ENCODE assay signal across 17 cellular contexts in genomic region chr2:37167636-37168182, GRCh38. TPM values are rescaled to one million over a fixed set of nuclear protein-coding genes. Genes with fewer than 3 reads are reported as not detected.
A peak's percentile ranks its signal among the peaks of the same experiment; 100 is the strongest.
DNase-seq lines count a peak whose midpoint lies in the region; ATAC-seq, FAIRE-seq and TF ChIP-seq lines count a peak whose summit lies in the region.
"Had no signal": no experiment of that assay in that cellular context is flagged by ENCODE, and none has a peak within 500 bp of the region (broad histone marks: within the 10 kb centered on the region; RNA-seq: fewer than 3 reads in every experiment).

No MANE protein-coding gene starts in this region.

- H2BK5ac ChIP-seq in IMR-90 (ENCODE audit: low read depth, low read length, poor library complexity, severe bottlenecking), result no peak overlapping the region

- H3K4me3 ChIP-seq in IMR-90 (ENCODE audit: insufficient read depth, low read depth, low read length) (no peak overlapping the region), choroid plexus epithelial cell (ENCODE audit: low read depth, low read length) (no peak overlapping the region)
- H3K4me3 ChIP-seq: GM12878, lung had no signal

- peak overlapping the region; percentile 28 for H2AFZ ChIP-seq in IMR-90 (replicated peaks; ENCODE audit: low read length, poor library complexity)

- POLR2A ChIA-PET in IMR-90 (lab: Charles Lee; ENCODE audit: unreplicated experiment), result no interaction called here

- CTCF ChIA-PET in IMR-90 (lab: Yijun Ruan, JAX), result interaction anchor here (0.6 to 1.4 kb wide), 2 partner anchors 8 to 710 kb away, joined by 3 to 7 read pairs; no protein-coding TSS in a partner anchor

- no peak overlapping the region for H4K5ac ChIP-seq in IMR-90 (ENCODE audit: low read depth, low read length)

- no peak overlapping the region for H3K27ac ChIP-seq in IMR-90 (ENCODE audit: insufficient read depth, low read length)

- H3K23ac ChIP-seq in IMR-90 (ENCODE audit: low read depth, low read length), result no peak overlapping the region

- no peak for TF ChIP-seq POLR2A in IMR-90 (IDR thresholded peaks at IDR 0.05; ENCODE audit: low read depth, low read length)

- H3K18ac ChIP-seq in IMR-90 (ENCODE audit: low read depth, low read length), result no peak overlapping the region

- WGBS in IMR-90 (ENCODE audit: extremely low coverage in 2 of 2, insufficient read length in 1 of 2), 2 experiments, result no CpG with 5 or more reads among the region's 3 CpGs

- TF ChIP-seq RAD21 in IMR-90 (IDR thresholded peaks at IDR 0.05; ENCODE audit: low read length), result no peak

- 0 out of 2 replicates have a peak, but pooled peaks cover 1% of the 10 kb centered on the region for H3K9me3 ChIP-seq in IMR-90 (ENCODE audit: control insufficient read depth, insufficient read depth, low read length)

- H2AK5ac ChIP-seq in IMR-90 (ENCODE audit: low read depth, low read length), result no peak overlapping the region

- no peak overlapping the region for H4K91ac ChIP-seq in IMR-90 (ENCODE audit: insufficient read depth, low read depth, low read length)

- no peak overlapping the region for H3K4me2 ChIP-seq in IMR-90 (ENCODE audit: low read depth, low read length)

- no peak overlapping the region for H2BK120ac ChIP-seq in IMR-90 (ENCODE audit: low read depth, low read length)

- no peak overlapping the region for H2AK9ac ChIP-seq in IMR-90 (replicated peaks; ENCODE audit: low read depth, low read length, poor library complexity)

- dilution Hi-C loops in IMR-90 (cut with HindIII; ENCODE audit: low sequenced_read_pairs, unreplicated experiment), result no loop called here

- H2BK15ac ChIP-seq in IMR-90 (ENCODE audit: low read depth, low read length), result no peak overlapping the region

- H3K9ac ChIP-seq in IMR-90 (ENCODE audit: low read depth, low read length), result no peak overlapping the region

- DNase-seq in IMR-90, result no peak
- peak; percentile 62 for DNase-seq in choroid plexus epithelial cell (ENCODE audit: low read depth)
- peak; percentile 66 for DNase-seq in kidney tubule cell (ENCODE audit: low spot score)
- no peak for DNase-seq in C1 segment of cervical spinal cord (lab: John Stamatoyannopoulos, UW)
- no peak for DNase-seq in stimulated activated CD4-positive, alpha-beta T cell treated with anti-CD3 and anti-CD28 coated beads, Interleukin-4, amount 100 ng/mL, for 1 hour
- DNase-seq in NCI-H1417 (lab: John Stamatoyannopoulos, UW), result no peak
- DNase-seq in NCI-H345 treated with DMSO at 0.1 percent for 48 hours (lab: John Stamatoyannopoulos, UW; ENCODE audit: unreplicated experiment), result no peak
- DNase-seq: effector memory CD4-positive, alpha-beta T cell; NCI-H2029 treated with DMSO at 0.1 percent for 48 hours had no signal

- H4K8ac ChIP-seq in IMR-90 (ENCODE audit: low read depth in 2 of 2, low read length in 2 of 2), result no peak overlapping the region; a peak in 1 of 4 replicates

- no peaks in the 10 kb centered on the region for H3K79me1 ChIP-seq in IMR-90 (ENCODE audit: low read depth in 1 of 2, low read length in 2 of 2)

- TF ChIP-seq CTCF in IMR-90 (conservative IDR thresholded peaks at IDR 0.05; ENCODE audit: low read depth, low read length) (no peak), choroid plexus epithelial cell (conservative IDR thresholded peaks at IDR 0.05; ENCODE audit: low read depth, low read length) (no peak)

- ATAC-seq in IMR-90 (ENCODE audit: low read depth), result peak; percentile 36; the same call in 1 of the 2 replicates

- intact Hi-C loops in IMR-90 (cut with micrococcal nuclease), result loop anchor here (1.0 to 10.0 kb wide), 4 partner anchors 64 to 727 kb away; partner anchors contain the start of genes CEBPZ, NDUFAF7 and PRKD3

- peak; percentile 29 for FAIRE-seq in A204.1 (lab: Jason Lieb, UNC)

- H4K20me1 ChIP-seq in IMR-90 (ENCODE audit: insufficient read depth, low read length), result no peaks in the 10 kb centered on the region

- H3K56ac ChIP-seq in IMR-90 (ENCODE audit: extremely low read depth, insufficient read depth, low read length), result no peak overlapping the region

- no peaks in the 10 kb centered on the region for H3K9me1 ChIP-seq in IMR-90 (ENCODE audit: insufficient read depth, low read length)

- H2BK20ac ChIP-seq in IMR-90 (ENCODE audit: low read depth, low read length), result no peak overlapping the region

- no peaks in the 10 kb centered on the region for H3K27me3 ChIP-seq in IMR-90 (ENCODE audit: control insufficient read depth, insufficient read depth, low read length)

- no peak overlapping the region for H3K4ac ChIP-seq in IMR-90 (ENCODE audit: low read depth, low read length)

- in situ Hi-C loops in IMR-90 (cut with MboI; ENCODE audit: low sequenced_read_pairs), result loop anchor here (25.0 kb wide), 1 partner anchor 720 kb away; no protein-coding TSS in a partner anchor

- no TSS peak for BruUV-seq in IMR-90 (replicated peaks; lab: Mats Ljungman, UMichigan)

- 0 out of 2 replicates have a peak, but pooled peaks cover 2% of the 10 kb centered on the region for H3K4me1 ChIP-seq in IMR-90 (ENCODE audit: control insufficient read depth, insufficient read depth, low read length)

- H3K36me3 ChIP-seq in IMR-90 (ENCODE audit: control insufficient read depth, insufficient read depth, low read length), result no peaks in the 10 kb centered on the region

- no peak overlapping the region for H3K14ac ChIP-seq in IMR-90 (replicated peaks; ENCODE audit: low read depth, low read length)

TF ChIP-seq in IMR-90, 13 proteins besides CTCF, POLR2A, EP300 and RAD21:
- TF ChIP-seq NFE2L2 (IDR thresholded peaks at IDR 0.05; ENCODE audit: low read depth, low read length) (no peak), RCOR1 (IDR thresholded peaks at IDR 0.05; ENCODE audit: insufficient replicate concordance, low read length) (no peak), MAZ (IDR thresholded peaks at IDR 0.05; ENCODE audit: borderline replicate concordance, low read depth, low read length) (no peak), CHD1 (IDR thresholded peaks at IDR 0.05; ENCODE audit: low read depth, low read length) (no peak), RFX5 (IDR thresholded peaks at IDR 0.05; ENCODE audit: low read depth, low read length) (no peak), MXI1 (IDR thresholded peaks at IDR 0.05; ENCODE audit: borderline replicate concordance, low read depth, low read length) (no peak), BHLHE40 (IDR thresholded peaks at IDR 0.05; ENCODE audit: low read depth, low read length) (no peak), FOS (IDR thresholded peaks at IDR 0.05; ENCODE audit: low read depth, low read length) (no peak), MAFK (IDR thresholded peaks at IDR 0.05; ENCODE audit: low read depth, low read length) (no peak; the same call in 1 of the 2 replicates), SMC3 (IDR thresholded peaks at IDR 0.05; ENCODE audit: low read depth, low read length) (no peak), CEBPB (IDR thresholded peaks at IDR 0.05; ENCODE audit: low read depth, low read length) (no peak)
- TF ChIP-seq, protein P1, sequence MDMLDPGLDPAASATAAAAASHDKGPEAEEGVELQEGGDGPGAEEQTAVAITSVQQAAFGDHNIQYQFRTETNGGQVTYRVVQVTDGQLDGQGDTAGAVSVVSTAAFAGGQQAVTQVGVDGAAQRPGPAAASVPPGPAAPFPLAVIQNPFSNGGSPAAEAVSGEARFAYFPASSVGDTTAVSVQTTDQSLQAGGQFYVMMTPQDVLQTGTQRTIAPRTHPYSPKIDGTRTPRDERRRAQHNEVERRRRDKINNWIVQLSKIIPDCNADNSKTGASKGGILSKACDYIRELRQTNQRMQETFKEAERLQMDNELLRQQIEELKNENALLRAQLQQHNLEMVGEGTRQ (IDR thresholded peaks at IDR 0.05; ENCODE audit: low read depth, low read length), result no peak
- TF ChIP-seq, protein P2, sequence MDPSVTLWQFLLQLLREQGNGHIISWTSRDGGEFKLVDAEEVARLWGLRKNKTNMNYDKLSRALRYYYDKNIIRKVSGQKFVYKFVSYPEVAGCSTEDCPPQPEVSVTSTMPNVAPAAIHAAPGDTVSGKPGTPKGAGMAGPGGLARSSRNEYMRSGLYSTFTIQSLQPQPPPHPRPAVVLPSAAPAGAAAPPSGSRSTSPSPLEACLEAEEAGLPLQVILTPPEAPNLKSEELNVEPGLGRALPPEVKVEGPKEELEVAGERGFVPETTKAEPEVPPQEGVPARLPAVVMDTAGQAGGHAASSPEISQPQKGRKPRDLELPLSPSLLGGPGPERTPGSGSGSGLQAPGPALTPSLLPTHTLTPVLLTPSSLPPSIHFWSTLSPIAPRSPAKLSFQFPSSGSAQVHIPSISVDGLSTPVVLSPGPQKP (IDR thresholded peaks at IDR 0.05; ENCODE audit: borderline replicate concordance, low read depth, low read length), result no peak

RNA-seq across cellular contexts. Expression of gene EIF2AK2, which starts 10.9 kb away (rescaled TPM):
- 16.8 and 32.2 TPM in 2 replicates for total RNA-seq in IMR-90 (2012; rRNA removed)
- 7.3 and 10.2 TPM in 2 replicates for polyA plus RNA-seq in IMR-90 (2012; rRNA removed)
- 3.1 and 3.5 TPM in 2 replicates for polyA plus RNA-seq in IMR-90 (2012; cell fraction: cytosol; rRNA removed)
- polyA plus RNA-seq in IMR-90 (2012; cell fraction: nucleus; rRNA removed; ENCODE audit: low replicate concordance), result 2.0 and 9.7 TPM in 2 replicates

RNA-seq across cellular contexts. Expression of gene SULT6B1, which starts 20.8 kb away (rescaled TPM):
- total RNA-seq in IMR-90 (2012; rRNA removed), result not detected in 2 replicates
- polyA plus RNA-seq in IMR-90 (2012; rRNA removed), result not detected in 2 replicates
- not detected in 2 replicates for polyA plus RNA-seq in IMR-90 (2012; cell fraction: cytosol; rRNA removed)
- polyA plus RNA-seq in IMR-90 (2012; cell fraction: nucleus; rRNA removed; ENCODE audit: low replicate concordance), result not detected in 2 replicates
- total RNA-seq: activated T-cell treated with anti-CD3 and anti-CD28 coated beads, Interleukin-2, amount 50 U/mL, for 4 hours; GM12878; H9; lung; MCF 10A; natural killer cell treated with Interleukin-12 subunit alpha and Interleukin-12 subunit beta and Interleukin-15 and Interleukin-18, amount 100 ng/mL, for 72 hours had no signal
- polyA plus RNA-seq: AG04450, GM12878, lung had no signal

RNA-seq across cellular contexts. Expression of gene CEBPZOS, which starts 28.6 kb away (rescaled TPM):
- total RNA-seq in IMR-90 (2012; rRNA removed), result 16.8 and 23.3 TPM in 2 replicates
- polyA plus RNA-seq in IMR-90 (2012; rRNA removed), result 26.3 and 31.5 TPM in 2 replicates
- polyA plus RNA-seq in IMR-90 (2012; cell fraction: cytosol; rRNA removed), result 8.6 and 20.8 TPM in 2 replicates
- polyA plus RNA-seq in IMR-90 (2012; cell fraction: nucleus; rRNA removed; ENCODE audit: low replicate concordance), result 2.9 and 16.4 TPM in 2 replicates

Comparison
In these comparisons a context has a peak if more than half of its experiments do, and no peak if none do; other contexts are left out.
1. DNase-seq: peak in choroid plexus epithelial cell (single experiment) and kidney tubule cell (single experiment); none in IMR-90 (single experiment), C1 segment of cervical spinal cord (0 of 14), stimulated activated CD4-positive, alpha-beta T cell treated with anti-CD3 and anti-CD28 coated beads, Interleukin-4, amount 100 ng/mL, for 1 hour (single experiment), NCI-H1417 (0 of 3) and NCI-H345 treated with DMSO at 0.1 percent for 48 hours (single experiment).